In the genomic region with DNA sequence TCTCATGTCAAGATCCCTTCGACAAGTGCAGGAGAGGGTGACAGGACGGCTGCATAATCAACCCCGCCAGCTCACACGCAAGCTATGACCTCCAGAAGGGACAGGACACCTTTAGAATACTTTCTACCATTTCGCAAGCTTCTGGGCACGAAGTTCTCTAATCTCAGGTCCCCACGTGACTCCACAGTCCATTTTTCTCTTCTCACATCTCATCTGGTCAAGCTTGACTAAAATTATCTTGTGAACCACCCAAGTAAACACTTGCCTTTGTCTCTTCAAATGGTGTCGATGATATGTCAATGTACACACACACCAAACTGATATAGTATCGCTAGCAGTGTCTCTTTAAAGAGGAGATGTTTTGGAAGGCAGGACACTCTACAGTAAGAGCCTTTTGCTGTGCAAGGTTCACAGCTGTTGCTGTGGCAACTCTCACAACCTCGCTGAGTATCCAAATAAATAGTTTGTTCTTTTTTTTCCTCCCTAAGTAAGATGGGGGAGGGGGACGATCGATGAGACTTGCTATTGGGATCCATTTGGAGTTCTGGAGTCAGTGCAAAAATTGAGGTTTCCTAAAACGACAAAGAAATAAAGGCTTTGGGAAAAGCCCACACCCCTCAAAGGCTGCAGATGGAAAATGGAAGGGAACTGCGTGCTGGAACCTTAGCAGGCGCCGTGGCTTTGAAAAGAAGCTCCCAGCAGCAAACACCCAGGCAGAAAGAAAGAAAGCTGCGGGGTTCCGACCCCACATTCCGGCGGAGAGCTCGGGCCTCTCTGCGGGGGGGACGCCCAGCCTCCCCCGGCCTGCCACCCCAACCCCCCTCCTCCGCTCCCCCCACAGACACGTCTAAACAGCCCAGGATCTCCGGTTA, we compare ENCODE assay signal across 9 cellular contexts.
A peak's percentile ranks its signal among the peaks of the same experiment; 100 is the strongest.
DNase-seq lines count a peak whose midpoint lies in the region; ATAC-seq and FAIRE-seq lines count a peak whose summit lies in the region.
"Had no signal": no experiment of that assay in that cellular context is flagged by ENCODE, and none has a peak within 500 bp of the region (broad histone marks: within the 10 kb centered on the region; RNA-seq: fewer than 3 reads in every experiment).

No MANE protein-coding gene starts in this region.

- H3K4ac ChIP-seq in mesenchymal stem cell (ENCODE audit: low read depth in 1 of 2, low read length in 2 of 2), result no peak overlapping the region

- no peak overlapping the region for H3K23ac ChIP-seq in mesenchymal stem cell (ENCODE audit: low read length in 2 of 2)

- H2AFZ ChIP-seq in mesenchymal stem cell (ENCODE audit: low read depth, low read length), result no peak overlapping the region

- DNase-seq in SKM-1 treated with dmso at 0.1 percent for 144 hours (lab: John Stamatoyannopoulos, UW; ENCODE audit: unreplicated experiment) (peak; percentile 20), SKM-1 (lab: John Stamatoyannopoulos, UW; ENCODE audit: unreplicated experiment) (no peak), mesenchymal stem cell (peak; percentile 51), urothelium cell line (ENCODE audit: low spot score) (peak; percentile 23), HAP-1 (ENCODE audit: low spot score in 2 of 2) (no peak)
- DNase-seq in activated effector memory CD4-positive, alpha-beta T cell treated with anti-CD3 and anti-CD28 coated beads, Interleukin-2, amount 50 U/mL, for 16 hours, result no peak

- H2AK5ac ChIP-seq in mesenchymal stem cell (ENCODE audit: low read length, severe bottlenecking), result no peak overlapping the region

- H2BK15ac ChIP-seq in mesenchymal stem cell (ENCODE audit: low read depth, poor library complexity, severe bottlenecking), result no peak overlapping the region

- H3K14ac ChIP-seq in mesenchymal stem cell (ENCODE audit: low read length in 2 of 2), result no peak overlapping the region

- no peak overlapping the region for H2BK12ac ChIP-seq in mesenchymal stem cell (ENCODE audit: low read length in 2 of 2)

- H3K4me1 ChIP-seq in ectodermal cell (ENCODE audit: control insufficient read depth, insufficient read depth, low read length), result peaks cover 19% of the 10 kb centered on the region
- H3K4me1 ChIP-seq in mesenchymal stem cell (ENCODE audit: control insufficient read depth, insufficient read depth, low read depth, low read length), result peaks cover 2% of the 10 kb centered on the region
- H3K4me1 ChIP-seq in HAP-1, result 0 out of 2 replicates have a peak, but pooled peaks cover 2% of the 10 kb centered on the region
- H3K4me1 ChIP-seq: BLaER1 treated with 17β-estradiol and CSF1 and Interleukin-3, amounts not matched to agents 10 nM and 100 nM had no signal

- H3K18ac ChIP-seq in mesenchymal stem cell (ENCODE audit: low read depth in 1 of 2, low read length in 2 of 2), result no peak overlapping the region

- H4K8ac ChIP-seq in mesenchymal stem cell (ENCODE audit: low read length), result no peak overlapping the region

- FAIRE-seq in urothelium cell line (lab: Jason Lieb, UNC), result no peak

- H4K91ac ChIP-seq in mesenchymal stem cell (ENCODE audit: low read length), result no peak overlapping the region

- in situ Hi-C loops in HAP-1 (cut with MboI; ENCODE audit: low sequenced_read_pairs), result no loop called here

- H2BK120ac ChIP-seq in mesenchymal stem cell (ENCODE audit: low read depth, low read length), result no peak overlapping the region

- H3K27me3 ChIP-seq in ectodermal cell (ENCODE audit: control insufficient read depth, insufficient read depth, low read length, poor library complexity, severe bottlenecking) (no peaks in the 10 kb centered on the region), mesenchymal stem cell (ENCODE audit: control insufficient read depth in 1 of 2, insufficient read depth in 1 of 2, low read length in 2 of 2) (peaks cover 0 to 41% of the 10 kb centered on the region in 2 experiments), HAP-1 (ENCODE audit: low read depth) (no peaks in the 10 kb centered on the region; the same call in 1 of the 2 replicates)
- H3K27me3 ChIP-seq: BLaER1 treated with 17β-estradiol and CSF1 and Interleukin-3, amounts not matched to agents 10 nM and 100 nM had no signal

- H2BK5ac ChIP-seq in mesenchymal stem cell (ENCODE audit: low read depth, low read length, poor library complexity, severe bottlenecking), result no peak overlapping the region

- H3K4me3 ChIP-seq in ectodermal cell (ENCODE audit: insufficient read depth, low read depth, low read length), result peak overlapping the region; percentile 22
- peak overlapping the region in 1 of 2 experiments; percentile 80 for H3K4me3 ChIP-seq in mesenchymal stem cell (ENCODE audit: insufficient read depth in 1 of 2, low read depth in 1 of 2, low read length in 2 of 2)
- no peak overlapping the region for H3K4me3 ChIP-seq in HAP-1
- H3K4me3 ChIP-seq: BLaER1 treated with 17β-estradiol and CSF1 and Interleukin-3, amounts not matched to agents 10 nM and 100 nM had no signal

- H3K36me3 ChIP-seq in ectodermal cell (ENCODE audit: control insufficient read depth, insufficient read depth, low read length) (no peaks in the 10 kb centered on the region), mesenchymal stem cell (ENCODE audit: control insufficient read depth in 1 of 2, insufficient read depth in 2 of 2, low read depth in 1 of 2, low read length in 2 of 2) (no peaks in the 10 kb centered on the region), HAP-1 (replicated peaks) (no peaks in the 10 kb centered on the region)
- H3K36me3 ChIP-seq: BLaER1 treated with 17β-estradiol and CSF1 and Interleukin-3, amounts not matched to agents 10 nM and 100 nM had no signal

- H3K27ac ChIP-seq in ectodermal cell (ENCODE audit: insufficient read depth, low read depth, low read length, poor library complexity, severe bottlenecking) (peak overlapping the region; percentile 91), mesenchymal stem cell (ENCODE audit: low read length, poor library complexity, severe bottlenecking) (no peak overlapping the region)
- H3K27ac ChIP-seq: BLaER1 treated with 17β-estradiol and CSF1 and Interleukin-3, amounts not matched to agents 10 nM and 100 nM had no signal

- H3K9me3 ChIP-seq in ectodermal cell (ENCODE audit: control insufficient read depth, low read length) (no peaks in the 10 kb centered on the region), mesenchymal stem cell (ENCODE audit: control insufficient read depth, low read length) (no peaks in the 10 kb centered on the region), HAP-1 (no peaks in the 10 kb centered on the region)
- H3K9me3 ChIP-seq: BLaER1 treated with 17β-estradiol and CSF1 and Interleukin-3, amounts not matched to agents 10 nM and 100 nM had no signal

- ATAC-seq in GM21526 (IDR thresholded peaks at IDR 0.05; ENCODE audit: low FRiP score, unreplicated experiment), result no peak

- H3K9ac ChIP-seq in mesenchymal stem cell (ENCODE audit: low read length), result peak overlapping the region; percentile 93
- H3K9ac ChIP-seq: BLaER1 treated with 17β-estradiol and CSF1 and Interleukin-3, amounts not matched to agents 10 nM and 100 nM had no signal

- H3K79me1 ChIP-seq in mesenchymal stem cell (replicated peaks; ENCODE audit: low read length, poor library complexity, severe bottlenecking), result no peaks in the 10 kb centered on the region

- 15% methylated on average over 23 to 24 of the region's 27 CpGs for WGBS in ectodermal cell, 2 experiments
- WGBS in mesenchymal stem cell, result 18% methylated on average over 23 of the region's 27 CpGs

- H3K4me2 ChIP-seq in mesenchymal stem cell (ENCODE audit: low read length, poor library complexity, severe bottlenecking), result peak overlapping the region; percentile 48
- H3K4me2 ChIP-seq: BLaER1 treated with 17β-estradiol and CSF1 and Interleukin-3, amounts not matched to agents 10 nM and 100 nM had no signal

Comparison
In these comparisons a context has a peak if more than half of its experiments do, and no peak if none do; other contexts are left out.
1. DNase-seq: peak in SKM-1 treated with dmso at 0.1 percent for 144 hours (single experiment), mesenchymal stem cell (single experiment) and urothelium cell line (single experiment); none in SKM-1 (single experiment), HAP-1 (0 of 2) and activated effector memory CD4-positive, alpha-beta T cell treated with anti-CD3 and anti-CD28 coated beads, Interleukin-2, amount 50 U/mL, for 16 hours (single experiment).